In the genomic region with DNA sequence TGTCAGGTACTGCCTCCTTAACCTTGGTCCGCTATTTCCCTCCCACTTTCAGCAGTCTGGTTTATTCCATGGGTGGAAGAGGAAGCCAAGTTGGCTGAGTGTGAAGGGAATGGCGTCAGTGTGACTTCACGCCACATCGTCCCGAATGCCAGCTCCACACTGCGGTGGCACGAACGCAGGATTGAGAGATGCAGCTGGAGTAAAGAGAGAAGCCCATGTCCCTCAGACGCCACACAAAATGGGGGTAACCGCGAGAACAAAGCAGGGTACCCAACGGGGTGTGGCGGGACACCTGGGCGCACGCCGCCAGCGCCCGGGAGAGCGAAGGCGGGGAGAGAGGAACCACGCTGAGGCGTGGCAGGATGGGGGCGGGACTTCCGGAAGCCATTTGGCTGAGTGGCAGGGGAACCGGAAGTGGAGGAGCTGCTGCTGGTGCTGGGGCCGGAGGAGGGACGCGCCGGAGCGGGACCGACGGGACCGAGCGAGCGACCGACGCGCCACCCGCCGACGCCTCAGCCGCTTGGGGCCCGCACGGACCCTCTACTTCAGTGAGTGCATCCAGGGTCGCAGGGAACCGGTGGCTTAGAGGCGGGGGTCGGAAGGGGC, we compare ENCODE assay signal across 8 cellular contexts. TPM values are rescaled to one million over a fixed set of nuclear protein-coding genes. Genes with fewer than 3 reads are reported as not detected.
DNase-seq lines count a peak whose midpoint lies in the region; ATAC-seq lines count a peak whose summit lies in the region.

A gene with protein sequence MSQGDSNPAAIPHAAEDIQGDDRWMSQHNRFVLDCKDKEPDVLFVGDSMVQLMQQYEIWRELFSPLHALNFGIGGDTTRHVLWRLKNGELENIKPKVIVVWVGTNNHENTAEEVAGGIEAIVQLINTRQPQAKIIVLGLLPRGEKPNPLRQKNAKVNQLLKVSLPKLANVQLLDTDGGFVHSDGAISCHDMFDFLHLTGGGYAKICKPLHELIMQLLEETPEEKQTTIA (plus strand): TSS at position 417 of the 606 bp plus-strand sequence. CDS start 8,161 bp downstream, outside the sequence.

- H3K36me3 Mint-ChIP-seq in effector memory CD8-positive, alpha-beta T cell (ENCODE audit: insufficient read depth): peaks cover 45% of the 10 kb centered on the region
- peaks cover 12% of the 10 kb centered on the region for H3K36me3 Mint-ChIP-seq in memory B cell

- peak; percentile 87 for DNase-seq in Caki2 (ENCODE audit: low read depth)
- peak in 75 of 76 experiments; percentile 66 to 95 (median 88) for DNase-seq in HUDEP-2 (lab: John Stamatoyannopoulos, UW; ENCODE audit: unreplicated experiment in 76 of 76)
- peak; percentile 92 for DNase-seq in NOMO-1 treated with dmso at 0.1 percent for 144 hours (lab: John Stamatoyannopoulos, UW; ENCODE audit: unreplicated experiment)
- DNase-seq in activated CD8-positive, alpha-beta memory T cell treated with anti-CD3 and anti-CD28 coated beads for 48 hours (ENCODE audit: low read depth in 2 of 3, low spot score in 2 of 3): peak; percentile 86 to 91 (median 87)
- peak; percentile 90 to 92 (median 92) for DNase-seq in effector memory CD8-positive, alpha-beta T cell
- DNase-seq in memory B cell (ENCODE audit: low spot score in 2 of 2): peak; percentile 96
- DNase-seq in stimulated activated CD8-positive, alpha-beta memory T cell treated with anti-CD3 and anti-CD28 coated beads, Interleukin-12 subunit alpha, Interleukin-12 subunit beta, amount 100 ng/mL, for 1 hour (ENCODE audit: low read depth): peak; percentile 90

- no peaks in the 10 kb centered on the region for H3K9me3 Mint-ChIP-seq in effector memory CD8-positive, alpha-beta T cell
- H3K9me3 Mint-ChIP-seq in memory B cell: no peaks in the 10 kb centered on the region

- peak; percentile 94 for ATAC-seq in GM21390 (IDR thresholded peaks at IDR 0.05; ENCODE audit: unreplicated experiment)
- ATAC-seq in effector memory CD8-positive, alpha-beta T cell (replicated peaks): peak; percentile 93
- peak; percentile 92 for ATAC-seq in memory B cell (ENCODE audit: low read depth)

- H3K27me3 Mint-ChIP-seq in effector memory CD8-positive, alpha-beta T cell: peaks cover 18 to 30% of the 10 kb centered on the region in 2 donors
- peaks cover 7% of the 10 kb centered on the region for H3K27me3 Mint-ChIP-seq in memory B cell

- peak within 1 kb of the TSS; percentile 93 to 99 for H3K4me3 Mint-ChIP-seq in effector memory CD8-positive, alpha-beta T cell
- H3K4me3 Mint-ChIP-seq in memory B cell: peak within 1 kb of the TSS; percentile 100

- in situ Hi-C loops in Caki2 (cut with HindIII; ENCODE audit: low pct_unique_long_range_greater_than_20kb, low sequenced_read_pairs): no loop called here

- peaks cover 36 to 43% of the 10 kb centered on the region in 2 donors for H3K4me1 Mint-ChIP-seq in effector memory CD8-positive, alpha-beta T cell (ENCODE audit: low read depth in 2 of 2)
- H3K4me1 Mint-ChIP-seq in memory B cell: peaks cover 28% of the 10 kb centered on the region

- peak within 1 kb of the TSS; percentile 91 to 97 for H3K27ac Mint-ChIP-seq in effector memory CD8-positive, alpha-beta T cell
- H3K27ac Mint-ChIP-seq in memory B cell: peak within 1 kb of the TSS; percentile 95

RNA-seq across cellular contexts. Expression of the gene that starts here (rescaled TPM):
- 74.9 and 82.8 TPM in 2 replicates for total RNA-seq in Caki2 (2014; rRNA removed; shearing (Covaris generic); ENCODE audit: low replicate concordance)

Comparison
In these comparisons a context has a peak if more than half of its experiments do, and no peak if none do; other contexts are left out.
1. Peak in every context shown above with its lines: DNase-seq and ATAC-seq.